Comparison of ENCODE assay signal across 17 cellular contexts in the genomic region with DNA sequence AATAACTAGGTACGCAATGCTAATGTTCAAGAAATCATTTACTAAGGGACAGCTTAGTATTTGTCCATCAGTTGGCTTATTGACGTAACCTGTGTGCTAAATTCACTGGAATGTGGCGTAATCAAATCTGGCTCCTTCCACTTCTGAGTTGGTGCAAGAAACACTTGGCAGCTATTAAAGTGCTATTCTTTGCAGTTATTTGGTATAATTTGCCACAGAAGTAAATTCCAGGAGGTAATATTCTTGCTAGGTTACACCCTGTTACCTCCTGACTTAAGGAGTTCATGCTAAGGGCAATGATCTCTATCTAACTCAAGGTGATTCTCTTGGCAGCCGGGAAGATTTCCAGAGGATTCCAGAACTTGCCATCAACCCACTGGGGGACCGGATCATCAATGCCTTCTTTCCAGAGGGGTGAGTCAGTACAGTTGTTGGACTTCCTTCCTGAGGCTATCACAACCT. TPM values are rescaled to one million over a fixed set of nuclear protein-coding genes. Genes with fewer than 3 reads are reported as not detected.
DNase-seq lines count a peak whose midpoint lies in the region; ATAC-seq and TF ChIP-seq lines count a peak whose summit lies in the region.
"Had no signal": no experiment of that assay in that cellular context is flagged by ENCODE, and none has a peak within 500 bp of the region (broad histone marks: within the 10 kb centered on the region; RNA-seq: fewer than 3 reads in every experiment).

No MANE protein-coding gene starts in this region.

- intact Hi-C loops in left lung (cut with DNase I) = no loop called here
- intact Hi-C loops in stomach (cut with DNase I; ENCODE audit: low total_unique reads) = no loop called here

- H3K9me3 ChIP-seq in left lung = no peaks in the 10 kb centered on the region
- H3K9me3 ChIP-seq in stomach = no peaks in the 10 kb centered on the region
- H3K9me3 ChIP-seq: BLaER1 treated with 17β-estradiol and CSF1 and Interleukin-3, amounts not matched to agents 10 nM and 100 nM had no signal

- WGBS in stomach, 5 donors = 31 to 54% (median 40%) methylated on average over 5 of the region's 5 CpGs

- H3K4me3 ChIP-seq in left lung = no peak overlapping the region
- no peak overlapping the region for H3K4me3 ChIP-seq in stomach
- H3K4me3 ChIP-seq: BLaER1 treated with 17β-estradiol and CSF1 and Interleukin-3, amounts not matched to agents 10 nM and 100 nM; K562 had no signal

- ATAC-seq in left lung = peak; percentile 75
- ATAC-seq: K562 had no signal

- H3K27ac ChIP-seq in left lung (peak overlapping the region; percentile 53 to 75), stomach (peak overlapping the region in 4 of 5 donors; percentile 50 to 74 (median 72))
- H3K27ac ChIP-seq: BLaER1 treated with 17β-estradiol and CSF1 and Interleukin-3, amounts not matched to agents 10 nM and 100 nM; brain microvascular endothelial cell had no signal

- TF ChIP-seq EP300 in stomach (IDR thresholded peaks at IDR 0.05) = no peak

- H3K27me3 ChIP-seq in left lung (no peaks in the 10 kb centered on the region), stomach (no peaks in the 10 kb centered on the region)
- H3K27me3 ChIP-seq: BLaER1 treated with 17β-estradiol and CSF1 and Interleukin-3, amounts not matched to agents 10 nM and 100 nM; brain microvascular endothelial cell had no signal

- peaks cover 0 to 29% of the 10 kb centered on the region in 2 donors for H3K4me1 ChIP-seq in left lung
- H3K4me1 ChIP-seq in stomach = peaks cover 11 to 51% (median 34%) of the 10 kb centered on the region in 4 donors

- TF ChIP-seq POLR2A in stomach (IDR thresholded peaks at IDR 0.05) = no peak

- H3K36me3 ChIP-seq in left lung (peaks cover 3 to 44% of the 10 kb centered on the region in 2 donors), stomach (peaks cover 0 to 51% (median 38%) of the 10 kb centered on the region in 4 donors)

- TF ChIP-seq CTCF in left lung (IDR thresholded peaks at IDR 0.05) = no peak
- TF ChIP-seq CTCF in stomach (IDR thresholded peaks at IDR 0.05) = no peak

- peak; percentile 51 for DNase-seq in NCI-H226
- peak; percentile 30 for DNase-seq in dermis blood vessel endothelial cell
- DNase-seq in left lung = no peak
- DNase-seq in stomach = no peak
- DNase-seq in SHP77 (lab: John Stamatoyannopoulos, UW) = no peak
- DNase-seq in DMS 273 (lab: John Stamatoyannopoulos, UW; ENCODE audit: unreplicated experiment) = no peak
- DNase-seq in NCI-H524 treated with DMSO at 0.1 percent for 48 hours (lab: John Stamatoyannopoulos, UW) = no peak
- DNase-seq: activated CD4-positive, alpha-beta T cell treated with anti-CD3 and anti-CD28 coated beads for 48 hours; activated naive CD4-positive, alpha-beta T cell treated with anti-CD3 and anti-CD28 coated beads, Interleukin-2, amount 10 ng/mL, durations not matched to agents 7 days and 5 days; brain microvascular endothelial cell; DMS53; effector CD4-positive, alpha-beta T cell; NCI-H1105 treated with DMSO at 0.1 percent for 48 hours; NCI-H345; T1000 had no signal

RNA-seq across cellular contexts. Expression of a gene that starts 25.5 kb away (rescaled TPM):
- total RNA-seq in dermis blood vessel endothelial cell (73.3 and 92.7 TPM in 2 replicates), left lung (100 to 1,000 TPM; 140 to 207 TPM), stomach (100 to 1,000 TPM in 4 of 5 donors, 10 to 100 TPM in 1; 65.5 to 387 (median 223) TPM)
- 100 to 1,000 TPM in 1 of 3 donors, 10 to 100 TPM in 2; 59.6 to 129 (median 97.1) TPM for polyA plus RNA-seq in stomach

RNA-seq across cellular contexts. Expression of a gene that starts 26.1 kb away (rescaled TPM):
- total RNA-seq in dermis blood vessel endothelial cell = not detected in 2 replicates
- not detected for total RNA-seq in left lung
- total RNA-seq in stomach = not detected
- polyA plus RNA-seq in stomach = not detected
- total RNA-seq: K562 had no signal
- polyA plus RNA-seq: K562 had no signal

Comparison
In these comparisons a context has a peak if more than half of its experiments do, and no peak if none do; other contexts are left out.
1. DNase-seq: peak in NCI-H226 (single experiment) and dermis blood vessel endothelial cell (single experiment); none in left lung (0 of 2), stomach (single experiment), SHP77 (0 of 2), DMS 273 (single experiment) and NCI-H524 treated with DMSO at 0.1 percent for 48 hours (single experiment).